In genomic region chr2:227238242-227239237, GRCh38 we compare ENCODE assay signal across 8 cellular contexts.
DNase-seq lines count a peak whose midpoint lies in the region; ATAC-seq, FAIRE-seq and TF ChIP-seq lines count a peak whose summit lies in the region.

No MANE protein-coding gene starts in this region.

- no peak overlapping the region for H2AFZ ChIP-seq in astrocyte (ENCODE audit: low read depth, low read length)

- TF ChIP-seq CTCF in AG10803 (conservative IDR thresholded peaks at IDR 0.05; ENCODE audit: low read length) (peak; percentile 100), astrocyte (IDR thresholded peaks at IDR 0.05; ENCODE audit: insufficient read depth, low read depth, low read length) (peak; percentile 99)

- no peaks in the 10 kb centered on the region for H4K20me1 ChIP-seq in astrocyte (ENCODE audit: insufficient read depth, low read length)

- H3K27ac Mint-ChIP-seq in astrocyte (ENCODE audit: unreplicated experiment) = no peak overlapping the region

- no peak overlapping the region for H3K9ac ChIP-seq in astrocyte (ENCODE audit: low read length)

- no peak for TF ChIP-seq POLR2A in GM18505 (IDR thresholded peaks at IDR 0.05; ENCODE audit: borderline replicate concordance, extremely low read depth, insufficient read depth, insufficient read length)

- TF ChIP-seq EP300 in Ishikawa (IDR thresholded peaks at IDR 0.05; ENCODE audit: borderline replicate concordance) = no peak

- no peaks in the 10 kb centered on the region for H3K79me2 ChIP-seq in astrocyte (ENCODE audit: insufficient read depth, low read length)

- no peaks in the 10 kb centered on the region for H3K27me3 Mint-ChIP-seq in astrocyte (ENCODE audit: low read depth, unreplicated experiment)

- H3K9me3 Mint-ChIP-seq in astrocyte (ENCODE audit: unreplicated experiment) = no peaks in the 10 kb centered on the region

- H3K4me1 ChIP-seq in astrocyte (ENCODE audit: insufficient read depth, low read length) = no peaks in the 10 kb centered on the region

- no peak overlapping the region for H3K4me2 ChIP-seq in astrocyte (ENCODE audit: low read length)

- H3K27ac ChIP-seq in astrocyte (ENCODE audit: low read depth, low read length) = no peak overlapping the region

- no peaks in the 10 kb centered on the region for H3K36me3 ChIP-seq in astrocyte (ENCODE audit: insufficient read depth, low read length)

- H3K27me3 ChIP-seq in astrocyte (ENCODE audit: insufficient read depth, low read length) = peaks cover 5% of the 10 kb centered on the region

- H3K9me3 ChIP-seq in astrocyte (ENCODE audit: insufficient read depth, low read depth, low read length) = no peaks in the 10 kb centered on the region

- ATAC-seq in GM18505 (IDR thresholded peaks at IDR 0.05; ENCODE audit: unreplicated experiment) = peak; percentile 81
- no peak for ATAC-seq in HG02870 (IDR thresholded peaks at IDR 0.05; ENCODE audit: unreplicated experiment)

- DNase-seq in AG10803 (ENCODE audit: low read depth) (peak; percentile 56), T-helper 1 cell (peak in 4 of 5 donors; percentile 24 to 48 (median 28)), astrocyte (ENCODE audit: low read depth) (peak; percentile 24), hippocampal formation (lab: John Stamatoyannopoulos, UW) (peak; percentile 18 to 23), smooth muscle cell of the brain vasculature (ENCODE audit: low read depth, low spot score) (peak; percentile 39)

- FAIRE-seq in astrocyte (lab: Jason Lieb, UNC) = peak; percentile 52

- no peaks in the 10 kb centered on the region for H3K36me3 Mint-ChIP-seq in astrocyte (ENCODE audit: low read depth, unreplicated experiment)

- peak; percentile 87 for TF ChIP-seq RAD21 in Ishikawa (IDR thresholded peaks at IDR 0.05; ENCODE audit: low read depth)

- no peak overlapping the region for H3K4me3 ChIP-seq in AG10803 (ENCODE audit: low read length)
- no peak overlapping the region for H3K4me3 ChIP-seq in astrocyte (ENCODE audit: insufficient read depth, low read depth, low read length)

- no peaks in the 10 kb centered on the region for H3K4me1 Mint-ChIP-seq in astrocyte (ENCODE audit: low read depth, unreplicated experiment)

- H3K4me3 Mint-ChIP-seq in astrocyte (ENCODE audit: unreplicated experiment) = no peak overlapping the region

TF ChIP-seq in Ishikawa, 13 proteins besides CTCF, POLR2A, EP300 and RAD21:
- TF ChIP-seq CREB1 (IDR thresholded peaks at IDR 0.05; ENCODE audit: low read depth) = no peak
- TF ChIP-seq TAF1 (IDR thresholded peaks at IDR 0.05; ENCODE audit: low read depth) = no peak
- TF ChIP-seq NFIC (IDR thresholded peaks at IDR 0.05) = no peak
- TF ChIP-seq, protein P1, sequence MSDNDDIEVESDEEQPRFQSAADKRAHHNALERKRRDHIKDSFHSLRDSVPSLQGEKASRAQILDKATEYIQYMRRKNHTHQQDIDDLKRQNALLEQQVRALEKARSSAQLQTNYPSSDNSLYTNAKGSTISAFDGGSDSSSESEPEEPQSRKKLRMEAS (IDR thresholded peaks at IDR 0.05) = 0 out of 2 replicates have a peak, but pooled peaks have one; percentile 27
- no peak for TF ChIP-seq TEAD4 (IDR thresholded peaks at IDR 0.05)
